Comparison of ENCODE assay signal across 8 cellular contexts in genomic region chr1:46246548-46247432, GRCh38. TPM values are rescaled to one million over a fixed set of nuclear protein-coding genes. Genes with fewer than 3 reads are reported as not detected.
DNase-seq lines count a peak whose midpoint lies in the region; ATAC-seq and TF ChIP-seq lines count a peak whose summit lies in the region.

No MANE protein-coding gene starts in this region.

- TF ChIP-seq CTCF in astrocyte of the cerebellum (IDR thresholded peaks at IDR 0.05; ENCODE audit: low read depth, low read length, missing control alignments) (no peak), spleen (IDR thresholded peaks at IDR 0.05 in 8 of 11, conservative IDR thresholded peaks at IDR 0.05 in 3 of 11) (no peak)

- TF ChIP-seq POLR2A in spleen (IDR thresholded peaks at IDR 0.05) = no peak

- H3K9me3 ChIP-seq in SJSA1 (replicated peaks) (no peaks in the 10 kb centered on the region), spleen (no peaks in the 10 kb centered on the region)

- peak; percentile 56 for DNase-seq in D341Med (ENCODE audit: low spot score)
- DNase-seq in SJSA1 (ENCODE audit: low read depth in 1 of 2, low spot score in 2 of 2) = peak; percentile 59 to 73
- DNase-seq in astrocyte of the cerebellum (ENCODE audit: low read depth) = peak; percentile 8
- peak; percentile 90 for DNase-seq in spleen
- no peak for DNase-seq in cerebellar cortex (ENCODE audit: low spot score)

- peaks cover 21% of the 10 kb centered on the region for H3K4me1 ChIP-seq in SJSA1 (replicated peaks)
- H3K4me1 ChIP-seq in spleen = peaks cover 0 to 24% (median 18%) of the 10 kb centered on the region in 6 donors

- peak overlapping the region; percentile 69 for H3K4me3 ChIP-seq in SJSA1
- H3K4me3 ChIP-seq in astrocyte of the cerebellum (ENCODE audit: low read depth, low read length) = peak overlapping the region; percentile 78
- H3K4me3 ChIP-seq in iPS-11a (ENCODE audit: low read depth, low read length) = peak overlapping the region; percentile 69
- peak overlapping the region; percentile 45 to 88 (median 64) for H3K4me3 ChIP-seq in spleen

- in situ Hi-C loops in astrocyte of the cerebellum (cut with HindIII; ENCODE audit: low sequenced_read_pairs) = no loop called here

- intact Hi-C loops in spleen (cut with DNase I; ENCODE audit: low total_unique reads) = loop anchor here (5.0 kb wide), 1 partner anchor 56 kb away; the partner anchor contains the start of genes LRRC41 and UQCRH

- 1 to 4% (median 2%) methylated on average over 24 to 34 of the region's 34 CpGs for WGBS in spleen, 5 donors

- peak; percentile 47 for ATAC-seq in GM19397 (IDR thresholded peaks at IDR 0.05; ENCODE audit: unreplicated experiment)
- peak; percentile 52 for ATAC-seq in HG03460 (IDR thresholded peaks at IDR 0.05; ENCODE audit: unreplicated experiment)

- H3K27ac ChIP-seq in SJSA1 = peak overlapping the region; percentile 60
- peak overlapping the region in 7 of 8 donors; percentile 11 to 79 (median 72) for H3K27ac ChIP-seq in spleen

- H3K27me3 ChIP-seq in SJSA1 (replicated peaks) (no peaks in the 10 kb centered on the region), spleen (replicated peaks in 1 of 7) (no peaks in the 10 kb centered on the region)

- H3K36me3 ChIP-seq in SJSA1 (peaks cover 29% of the 10 kb centered on the region), spleen (peaks cover 0 to 8% (median 0%) of the 10 kb centered on the region in 6 donors)

RNA-seq across cellular contexts. Expression of gene RAD54L, which starts 0.8 kb away (rescaled TPM):
- 10.3 and 10.4 TPM in 2 replicates for total RNA-seq in SJSA1 (2014; rRNA removed; shearing (Covaris generic))
- 1 to 10 TPM; 2.4 to 9.2 (median 2.9) TPM for total RNA-seq in spleen
- polyA plus RNA-seq in spleen = 1 to 10 TPM; 2.9 to 4.1 (median 2.9) TPM

RNA-seq across cellular contexts. Expression of gene LURAP1, which starts 43.7 kb away (rescaled TPM):
- total RNA-seq in SJSA1 (2014; rRNA removed; shearing (Covaris generic)) = 0.41 and 1.2 TPM in 2 replicates
- 10 to 100 TPM in 1 of 7 donors, 1 to 10 TPM in 6; 3.4 to 13.4 (median 3.7) TPM for total RNA-seq in spleen
- 1 to 10 TPM in 1 of 3 donors, under 1 TPM in 2; 0.73 to 2.0 (median 0.87) TPM for polyA plus RNA-seq in spleen

RNA-seq across cellular contexts. Expression of gene POMGNT1, which starts 48.6 kb away (rescaled TPM):
- 106 and 109 TPM in 2 replicates for total RNA-seq in SJSA1 (2014; rRNA removed; shearing (Covaris generic))
- total RNA-seq in spleen = 10 to 100 TPM; 29.8 to 59.5 (median 32.8) TPM
- 10 to 100 TPM; 21.6 to 38.0 (median 31.3) TPM for polyA plus RNA-seq in spleen

RNA-seq across cellular contexts. Expression of gene LRRC41, which starts 56.6 kb away (rescaled TPM):
- total RNA-seq in SJSA1 (2014; rRNA removed; shearing (Covaris generic)) = 62.7 and 94.1 TPM in 2 replicates
- total RNA-seq in spleen = 10 to 100 TPM; 38.2 to 57.2 (median 47.6) TPM
- polyA plus RNA-seq in spleen = 10 to 100 TPM; 13.3 to 24.3 (median 16.5) TPM

RNA-seq across cellular contexts. Expression of gene UQCRH, which starts 56.7 kb away (rescaled TPM):
- total RNA-seq in SJSA1 (2014; rRNA removed; shearing (Covaris generic)) = 525 and 817 TPM in 2 replicates
- 100 to 1,000 TPM; 106 to 386 (median 149) TPM for total RNA-seq in spleen
- polyA plus RNA-seq in spleen = 100 to 1,000 TPM; 421 to 545 (median 474) TPM
